ENCODE assay signal across 21 cellular contexts in the genomic region with DNA sequence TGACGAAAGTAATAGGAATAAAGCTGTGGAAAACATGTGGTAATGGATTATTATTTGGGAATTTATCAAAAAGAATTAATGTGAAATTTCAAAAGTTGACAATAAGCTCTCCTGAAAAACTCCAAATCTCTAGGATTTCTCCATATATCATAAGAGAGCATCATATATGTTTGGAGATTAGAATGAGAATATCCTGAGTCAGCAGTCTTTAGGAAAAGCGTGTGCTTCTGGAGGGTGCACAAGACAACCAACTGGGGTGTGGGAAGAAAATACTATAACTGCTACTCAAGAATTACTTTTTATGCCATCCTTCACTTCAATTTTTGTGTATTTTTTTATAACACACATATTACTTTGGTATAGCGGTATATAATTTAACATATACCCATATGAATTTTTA. TPM values are rescaled to one million over a fixed set of nuclear protein-coding genes. Genes with fewer than 3 reads are reported as not detected.
DNase-seq lines count a peak whose midpoint lies in the region; ATAC-seq, FAIRE-seq and TF ChIP-seq lines count a peak whose summit lies in the region.
"Had no signal": no experiment of that assay in that cellular context is flagged by ENCODE, and none has a peak within 500 bp of the region (broad histone marks: within the 10 kb centered on the region; RNA-seq: fewer than 3 reads in every experiment).

No MANE protein-coding gene starts in this region.

- no peak overlapping the region for H2BK15ac ChIP-seq in H1 (ENCODE audit: low read length)

- POLR2A ChIA-PET in H1 (lab: Charles Lee; ENCODE audit: partially characterized antibody) = interaction anchor here (1.6 kb wide), 1 partner anchor 13 kb away, joined by 3 read pairs; no protein-coding TSS in a partner anchor

- H3K23me2 ChIP-seq in H1 (ENCODE audit: low read depth, low read length) = peaks cover 2% of the 10 kb centered on the region; the same call in 1 of the 2 replicates

- DNase-seq in activated naive CD4-positive, alpha-beta T cell treated with Interleukin-2 at 50 U/mL for 16 hours = no peak
- DNase-seq in Calu3 (no peak), H1 (ENCODE audit: low read depth in 1 of 2, low spot score in 2 of 2) (no peak), retina (no peak), NCI-H2081 treated with DMSO at 0.1 percent for 48 hours (lab: John Stamatoyannopoulos, UW) (no peak)
- DNase-seq in activated T-helper 1 cell treated with anti-CD3 and anti-CD28 coated beads, Interleukin-12 subunit alpha, Interleukin-12 subunit beta, Interleukin-2, Interleukin-4 antibody, amounts not matched to agents 30 ng/mL and 10 ng/mL and 1 ng/mL, durations not matched to agents 14 hours and 24 hours and 36 hours (ENCODE audit: low spot score) = no peak
- DNase-seq: CD8-positive, alpha-beta T cell; DMS 273 treated with DMSO at 0.1 percent for 48 hours; DMS53; DND-41; EL; GOT3; H9; KG1 had no signal

- TF ChIP-seq CTCF in Calu3 (IDR thresholded peaks at IDR 0.05; ENCODE audit: unreplicated experiment) (no peak), H1 (IDR thresholded peaks at IDR 0.05; ENCODE audit: control extremely low read depth in 1 of 3, insufficient read depth in 1 of 3, low read depth in 1 of 3, low read length in 3 of 3) (no peak)

- no peaks in the 10 kb centered on the region for H3K9me3 ChIP-seq in H1 (ENCODE audit: insufficient read depth in 2 of 2, low read depth in 1 of 2, low read length in 1 of 2)
- H3K9me3 ChIP-seq: BLaER1 had no signal

- BruUV-seq in Calu3 (replicated peaks; lab: Mats Ljungman, UMichigan) = no TSS peak

- no peak overlapping the region for H2AK5ac ChIP-seq in H1 (ENCODE audit: low read depth, low read length)

- no peak overlapping the region for H3K23ac ChIP-seq in H1 (ENCODE audit: insufficient read length)

- H3K4me1 Mint-ChIP-seq in activated naive CD4-positive, alpha-beta T cell treated with anti-CD3 and anti-CD28 coated beads, Interleukin-2, amount 50 U/mL, for 24 hours = peaks cover 77% of the 10 kb centered on the region
- H3K4me1 Mint-ChIP-seq in Calu3 (ENCODE audit: low read depth, unreplicated experiment) = peaks cover 77% of the 10 kb centered on the region
- peaks cover 59% of the 10 kb centered on the region for H3K4me1 Mint-ChIP-seq in activated T-helper 1 cell treated with anti-CD3 and anti-CD28 coated beads, Interleukin-12 subunit alpha, Interleukin-12 subunit beta, Interleukin-2, Interleukin-4 antibody, amounts not matched to agents 30 ng/mL and 10 ng/mL and 1 ng/mL, durations not matched to agents 14 hours and 24 hours and 36 hours (ENCODE audit: low read depth)
- H3K4me1 Mint-ChIP-seq: H9 had no signal

- H3K56ac ChIP-seq in H1 (replicated peaks; ENCODE audit: insufficient read length, low read depth, low read length) = no peak overlapping the region

- 96% methylated on average over 3 of the region's 3 CpGs; no CpG with 5 or more reads in 1 of the 2 experiments for WGBS in H1 (ENCODE audit: extremely low coverage in 1 of 2, insufficient coverage in 1 of 2, insufficient read length in 1 of 2, insufficient replicate concordance in 2 of 2, low coverage in 1 of 2, low lambda C conversion rate in 2 of 2, missing lambda C conversion rate in 1 of 2), 2 experiments

- H3K4me3 Mint-ChIP-seq in activated naive CD4-positive, alpha-beta T cell treated with anti-CD3 and anti-CD28 coated beads, Interleukin-2, amount 50 U/mL, for 24 hours = no peak overlapping the region
- no peak overlapping the region for H3K4me3 Mint-ChIP-seq in Calu3 (ENCODE audit: low read depth, unreplicated experiment)
- H3K4me3 Mint-ChIP-seq in activated T-helper 1 cell treated with anti-CD3 and anti-CD28 coated beads, Interleukin-12 subunit alpha, Interleukin-12 subunit beta, Interleukin-2, Interleukin-4 antibody, amounts not matched to agents 30 ng/mL and 10 ng/mL and 1 ng/mL, durations not matched to agents 14 hours and 24 hours and 36 hours = no peak overlapping the region
- H3K4me3 Mint-ChIP-seq: CD14-positive monocyte; CD8-positive, alpha-beta T cell; H9; IgD-negative memory B cell had no signal

- H3K4me3 ChIP-seq in H1 (ENCODE audit: extremely low read depth in 1 of 4, insufficient read depth in 2 of 4, low read depth in 3 of 4, low read length in 4 of 4) = no peak overlapping the region
- H3K4me3 ChIP-seq: BLaER1, GM12878 had no signal

- H3K9ac ChIP-seq in H1 (replicated peaks in 1 of 4; ENCODE audit: extremely low read depth in 1 of 4, low read depth in 3 of 4, low read length in 3 of 4) = no peak overlapping the region
- H3K9ac ChIP-seq: BLaER1 had no signal

- peaks cover 15% of the 10 kb centered on the region for H3K36me3 Mint-ChIP-seq in activated naive CD4-positive, alpha-beta T cell treated with anti-CD3 and anti-CD28 coated beads, Interleukin-2, amount 50 U/mL, for 24 hours
- H3K36me3 Mint-ChIP-seq in Calu3 (ENCODE audit: insufficient read depth, unreplicated experiment) = peaks cover 75% of the 10 kb centered on the region
- H3K36me3 Mint-ChIP-seq in activated T-helper 1 cell treated with anti-CD3 and anti-CD28 coated beads, Interleukin-12 subunit alpha, Interleukin-12 subunit beta, Interleukin-2, Interleukin-4 antibody, amounts not matched to agents 30 ng/mL and 10 ng/mL and 1 ng/mL, durations not matched to agents 14 hours and 24 hours and 36 hours (ENCODE audit: low read depth) = peaks cover 56% of the 10 kb centered on the region

- intact Hi-C loops in Calu3 (cut with micrococcal nuclease; ENCODE audit: unreplicated experiment) = no loop called here
- intact Hi-C loops in activated T-helper 1 cell treated with anti-CD3 and anti-CD28 coated beads, Interleukin-12 subunit alpha, Interleukin-12 subunit beta, Interleukin-2, Interleukin-4 antibody, amounts not matched to agents 30 ng/mL and 10 ng/mL and 1 ng/mL, durations not matched to agents 14 hours and 24 hours and 36 hours (cut with micrococcal nuclease) = no loop called here

- no peak overlapping the region for H3K14ac ChIP-seq in H1 (ENCODE audit: insufficient read length)

- no peak for TF ChIP-seq RAD21 in H1 (IDR thresholded peaks at IDR 0.05 in 1 of 2, conservative IDR thresholded peaks at IDR 0.05 in 1 of 2; ENCODE audit: low read depth in 2 of 2, low read length in 2 of 2)

- TF ChIP-seq EP300 in H1 (IDR thresholded peaks at IDR 0.05; ENCODE audit: borderline replicate concordance in 1 of 2, low read depth in 2 of 2, low read length in 2 of 2) = no peak

- no peak for TF ChIP-seq POLR2A in H1 (IDR thresholded peaks at IDR 0.05; ENCODE audit: control extremely low read depth in 1 of 2, low read depth in 2 of 2, low read length in 2 of 2)

- H2BK5ac ChIP-seq in H1 (ENCODE audit: low read depth, low read length) = no peak overlapping the region

- no peak overlapping the region for H3K27ac ChIP-seq in H1 (ENCODE audit: low read depth, low read length)
- H3K27ac ChIP-seq: BLaER1, HL-60 had no signal

- no peak overlapping the region for H4K8ac ChIP-seq in H1 (ENCODE audit: extremely low read depth, insufficient read depth, low read length)

- peak overlapping the region; percentile 41 for H3K27ac Mint-ChIP-seq in activated naive CD4-positive, alpha-beta T cell treated with anti-CD3 and anti-CD28 coated beads, Interleukin-2, amount 50 U/mL, for 24 hours
- peak overlapping the region; percentile 97 for H3K27ac Mint-ChIP-seq in Calu3 (ENCODE audit: unreplicated experiment)
- H3K27ac Mint-ChIP-seq in activated T-helper 1 cell treated with anti-CD3 and anti-CD28 coated beads, Interleukin-12 subunit alpha, Interleukin-12 subunit beta, Interleukin-2, Interleukin-4 antibody, amounts not matched to agents 30 ng/mL and 10 ng/mL and 1 ng/mL, durations not matched to agents 14 hours and 24 hours and 36 hours = peak overlapping the region; percentile 23
- H3K27ac Mint-ChIP-seq: H9, IgD-negative memory B cell had no signal

- no peak overlapping the region for H2BK120ac ChIP-seq in H1 (replicated peaks; ENCODE audit: low read depth, low read length)

- CTCF ChIA-PET in Calu3 (lab: Charles Lee) (interaction anchor here (1.6 to 2.7 kb wide), 2 partner anchors 11 to 20 kb away, joined by 4 to 7 read pairs; no protein-coding TSS in a partner anchor), H1 (lab: Charles Lee; ENCODE audit: partially characterized antibody) (interaction anchor here (0.6 to 1.0 kb wide), 2 partner anchors 24 to 38 kb away, joined by 3 read pairs; no protein-coding TSS in a partner anchor)

- ATAC-seq in GM21367 (IDR thresholded peaks at IDR 0.05; ENCODE audit: unreplicated experiment) = no peak
- ATAC-seq: CD8-positive, alpha-beta T cell; GM12878 had no signal

- H4K5ac ChIP-seq in H1 (ENCODE audit: insufficient read length, low read depth, low read length) = no peak overlapping the region

- no peak overlapping the region for H2BK12ac ChIP-seq in H1 (ENCODE audit: low read depth, low read length)

- peaks cover 7 to 60% (median 23%) of the 10 kb centered on the region in 4 experiments; a peak in 7 of 8 replicates for H3K36me3 ChIP-seq in H1 (ENCODE audit: control insufficient read depth in 2 of 4, insufficient read depth in 4 of 4, low read length in 3 of 4)

- FAIRE-seq in H1 (lab: Jason Lieb, UNC) = no peak

- no peaks in the 10 kb centered on the region; the same call in 1 of the 2 replicates for H3K79me1 ChIP-seq in H1 (ENCODE audit: low read depth, low read length)

- no peak overlapping the region for H4K91ac ChIP-seq in H1 (replicated peaks; ENCODE audit: insufficient read length, low read length)

- H3K18ac ChIP-seq in H1 (ENCODE audit: extremely low read depth, low read length) = no peak overlapping the region

- no peak overlapping the region for H2BK20ac ChIP-seq in H1 (ENCODE audit: low read length)

- no peaks in the 10 kb centered on the region for H3K27me3 Mint-ChIP-seq in activated naive CD4-positive, alpha-beta T cell treated with anti-CD3 and anti-CD28 coated beads, Interleukin-2, amount 50 U/mL, for 24 hours
- H3K27me3 Mint-ChIP-seq in Calu3 (ENCODE audit: unreplicated experiment) = no peaks in the 10 kb centered on the region
- H3K27me3 Mint-ChIP-seq in activated T-helper 1 cell treated with anti-CD3 and anti-CD28 coated beads, Interleukin-12 subunit alpha, Interleukin-12 subunit beta, Interleukin-2, Interleukin-4 antibody, amounts not matched to agents 30 ng/mL and 10 ng/mL and 1 ng/mL, durations not matched to agents 14 hours and 24 hours and 36 hours (ENCODE audit: insufficient read depth) = no peaks in the 10 kb centered on the region
- H3K27me3 Mint-ChIP-seq: IgD-negative memory B cell had no signal

- H3K27me3 ChIP-seq in H1 (replicated peaks in 1 of 4; ENCODE audit: control insufficient read depth in 3 of 4, extremely low read depth in 1 of 4, insufficient read depth in 3 of 4, low read length in 3 of 4) = peaks cover 0 to 2% (median 0%) of the 10 kb centered on the region in 4 experiments; a peak in 1 of 7 replicates
- H3K27me3 ChIP-seq: BLaER1 had no signal

- no peak overlapping the region for H3K4ac ChIP-seq in H1 (replicated peaks; ENCODE audit: insufficient read length, low read depth, low read length)

- 0 out of 4 replicates have a peak, but pooled peaks cover 0 to 7% of the 10 kb centered on the region in 2 experiments for H3K79me2 ChIP-seq in H1 (ENCODE audit: control insufficient read depth in 1 of 2, insufficient read depth in 2 of 2, low read length in 2 of 2)

- no peaks in the 10 kb centered on the region for H3K4me1 ChIP-seq in H1 (replicated peaks in 1 of 4; ENCODE audit: control insufficient read depth in 3 of 4, insufficient read depth in 4 of 4, low read length in 3 of 4)
- H3K4me1 ChIP-seq: BLaER1 had no signal

- H2AFZ ChIP-seq in H1 (ENCODE audit: low read length) = no peak overlapping the region

- H3K9me3 Mint-ChIP-seq in activated naive CD4-positive, alpha-beta T cell treated with anti-CD3 and anti-CD28 coated beads, Interleukin-2, amount 50 U/mL, for 24 hours = no peaks in the 10 kb centered on the region
- H3K9me3 Mint-ChIP-seq in Calu3 (ENCODE audit: low read depth, unreplicated experiment) = no peaks in the 10 kb centered on the region
- no peaks in the 10 kb centered on the region for H3K9me3 Mint-ChIP-seq in activated T-helper 1 cell treated with anti-CD3 and anti-CD28 coated beads, Interleukin-12 subunit alpha, Interleukin-12 subunit beta, Interleukin-2, Interleukin-4 antibody, amounts not matched to agents 30 ng/mL and 10 ng/mL and 1 ng/mL, durations not matched to agents 14 hours and 24 hours and 36 hours
- H3K9me3 Mint-ChIP-seq: CD14-positive monocyte; CD8-positive, alpha-beta T cell; H9; IgD-negative memory B cell had no signal

- H4K20me1 ChIP-seq in H1 (replicated peaks in 1 of 2; ENCODE audit: control insufficient read depth in 1 of 2, insufficient read depth in 2 of 2, low read length in 2 of 2) = no peaks in the 10 kb centered on the region

- H3K4me2 ChIP-seq in H1 (ENCODE audit: insufficient read depth in 1 of 2, low read depth in 2 of 2, low read length in 2 of 2) = no peak overlapping the region
- H3K4me2 ChIP-seq: BLaER1 had no signal

RNA-seq across cellular contexts. Expression of a gene that starts 19.7 kb away (rescaled TPM):
- 110 and 122 TPM in 2 replicates for total RNA-seq in Calu3 (2022)
- 81.1 and 86.2 TPM in 2 replicates for total RNA-seq in activated T-helper 1 cell treated with anti-CD3 and anti-CD28 coated beads, Interleukin-12 subunit alpha, Interleukin-12 subunit beta, Interleukin-2, Interleukin-4 antibody, amounts not matched to agents 30 ng/mL and 10 ng/mL and 1 ng/mL, durations not matched to agents 14 hours and 24 hours and 36 hours
- total RNA-seq in H1 (2021; fragmentation: NEBNext Ultra II Directional; extraction: Animal tissue kit (Norgen Biotek cat#: 25700)) = 23.3 and 26.3 TPM in 2 replicates
- 2.5 and 2.9 TPM in 2 replicates for polyA plus RNA-seq in H1 (2011; rRNA removed)
- polyA plus RNA-seq in H1 (2011; cell fraction: cytosol; rRNA removed) = 4.0 TPM
- polyA plus RNA-seq in H1 (2011; cell fraction: nucleus; rRNA removed) = 4.1 TPM
- 4.2 to 7.4 TPM (median 5.9 TPM) in 4 replicates for polyA plus RNA-seq in H1 (2012, experiment 1 of 2)
- 1.6 TPM for polyA plus RNA-seq in H1 (2012, experiment 2 of 2)
- 9.6 TPM for polyA plus RNA-seq in H1 (2013, experiment 1 of 2)
- 8.7 TPM for polyA plus RNA-seq in H1 (2013, experiment 2 of 2)
- 11.5 and 11.6 TPM in 2 replicates for polyA minus RNA-seq in H1 (2011; rRNA and poly(A)+ RNA removed)
- polyA minus RNA-seq in H1 (2011; cell fraction: cytosol; rRNA and poly(A)+ RNA removed) = 6.1 TPM
- polyA minus RNA-seq in H1 (2011; cell fraction: nucleus; rRNA and poly(A)+ RNA removed) = 13.7 TPM

Comparison
In these comparisons a context has a peak if more than half of its experiments do, and no peak if none do; other contexts are left out.
1. H3K27ac Mint-ChIP-seq: peak in every context shown above with its lines; median percentile 97 in Calu3; 41 in activated naive CD4-positive, alpha-beta T cell treated with anti-CD3 and anti-CD28 coated beads, Interleukin-2, amount 50 U/mL, for 24 hours; 23 in activated T-helper 1 cell treated with anti-CD3 and anti-CD28 coated beads, Interleukin-12 subunit alpha, Interleukin-12 subunit beta, Interleukin-2, Interleukin-4 antibody, amounts not matched to agents 30 ng/mL and 10 ng/mL and 1 ng/mL, durations not matched to agents 14 hours and 24 hours and 36 hours.